ENCODE assay signal across 22 cellular contexts in the genomic region with DNA sequence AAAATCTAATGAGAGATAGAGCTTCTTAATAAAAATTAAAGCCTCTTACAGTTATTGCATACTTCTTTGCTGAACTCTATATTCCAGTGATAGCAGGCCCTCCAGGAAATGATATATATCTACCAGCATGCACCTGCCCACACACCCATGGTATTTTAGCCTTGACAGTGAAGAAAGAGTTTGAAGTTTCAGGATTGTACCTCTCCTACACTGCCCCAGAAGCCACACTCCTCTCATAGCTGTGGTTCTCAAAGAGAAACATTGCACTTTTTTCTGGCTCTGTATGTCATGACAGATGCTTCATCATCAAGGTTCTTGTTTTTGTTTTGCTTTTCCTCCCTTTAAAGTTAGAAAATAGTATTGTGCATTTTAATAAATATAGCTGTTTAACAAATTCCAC.
"Had no signal": no experiment of that assay in that cellular context is flagged by ENCODE, and none has a peak within 500 bp of the region (broad histone marks: within the 10 kb centered on the region; RNA-seq: fewer than 3 reads in every experiment).

No MANE protein-coding gene starts in this region.

- DNase-seq: colonic mucosa; dermis blood vessel endothelial cell; endodermal cell; erythroblast; foreskin melanocyte; head of caudate nucleus; kidney; left cardiac atrium; left ventricle myocardium inferior; lower lobe of right lung; naive B cell; occipital lobe; pancreas; right cardiac atrium; stimulated activated CD4-positive, alpha-beta T cell treated with anti-CD3 and anti-CD28 coated beads, Interleukin-2, amount 100 ng/mL, for 48 hours had no signal

- H3K27me3 ChIP-seq: colonic mucosa, hepatocyte, pancreas had no signal

- H3K4me2 ChIP-seq: hepatocyte, smooth muscle cell had no signal

- H3K4me3 ChIP-seq: colonic mucosa, hepatocyte, left ventricle myocardium inferior, lower lobe of right lung, pancreas, smooth muscle cell, thoracic aorta had no signal

- H3K9me3 Mint-ChIP-seq: endodermal cell; memory B cell; naive B cell; nephron; stimulated activated naive CD8-positive, alpha-beta T cell treated with anti-CD3 and anti-CD28 coated beads, Interleukin-15, Interleukin-2, amounts not matched to agents 100 ng/mL and 50 ng/mL, for 24 hours had no signal

- H3K27ac Mint-ChIP-seq: endodermal cell; memory B cell; naive B cell; progenitor cell of endocrine pancreas; stimulated activated naive CD8-positive, alpha-beta T cell treated with anti-CD3 and anti-CD28 coated beads, Interleukin-15, Interleukin-2, amounts not matched to agents 100 ng/mL and 50 ng/mL, for 24 hours had no signal

- H3K36me3 Mint-ChIP-seq: memory B cell, naive B cell had no signal

- H3K36me3 ChIP-seq: colonic mucosa, left ventricle myocardium inferior, lower lobe of right lung, pancreas, thoracic aorta had no signal

- H3K27me3 Mint-ChIP-seq: memory B cell; naive B cell; progenitor cell of endocrine pancreas; stimulated activated naive CD8-positive, alpha-beta T cell treated with anti-CD3 and anti-CD28 coated beads, Interleukin-15, Interleukin-2, amounts not matched to agents 100 ng/mL and 50 ng/mL, for 24 hours had no signal

- H3K9me3 ChIP-seq: colonic mucosa, left ventricle myocardium inferior, lower lobe of right lung, pancreas, thoracic aorta had no signal

- H3K79me2 ChIP-seq: hepatocyte had no signal

- H3K4me1 Mint-ChIP-seq: endodermal cell, memory B cell, naive B cell had no signal

- H2AFZ ChIP-seq: hepatocyte had no signal

- H3K4me1 ChIP-seq: colonic mucosa, lower lobe of right lung, pancreas had no signal

- ATAC-seq: left cardiac atrium, lower lobe of right lung, pancreas, right cardiac atrium had no signal

- H3K27ac ChIP-seq: colonic mucosa, hepatocyte, left ventricle myocardium inferior, lower lobe of right lung, thoracic aorta had no signal

- H3K4me3 Mint-ChIP-seq: endodermal cell; memory B cell; naive B cell; nephron; stimulated activated naive CD8-positive, alpha-beta T cell treated with anti-CD3 and anti-CD28 coated beads, Interleukin-15, Interleukin-2, amounts not matched to agents 100 ng/mL and 50 ng/mL, for 24 hours had no signal
